7 cellular contexts compared by ENCODE assay signal in the genomic region with DNA sequence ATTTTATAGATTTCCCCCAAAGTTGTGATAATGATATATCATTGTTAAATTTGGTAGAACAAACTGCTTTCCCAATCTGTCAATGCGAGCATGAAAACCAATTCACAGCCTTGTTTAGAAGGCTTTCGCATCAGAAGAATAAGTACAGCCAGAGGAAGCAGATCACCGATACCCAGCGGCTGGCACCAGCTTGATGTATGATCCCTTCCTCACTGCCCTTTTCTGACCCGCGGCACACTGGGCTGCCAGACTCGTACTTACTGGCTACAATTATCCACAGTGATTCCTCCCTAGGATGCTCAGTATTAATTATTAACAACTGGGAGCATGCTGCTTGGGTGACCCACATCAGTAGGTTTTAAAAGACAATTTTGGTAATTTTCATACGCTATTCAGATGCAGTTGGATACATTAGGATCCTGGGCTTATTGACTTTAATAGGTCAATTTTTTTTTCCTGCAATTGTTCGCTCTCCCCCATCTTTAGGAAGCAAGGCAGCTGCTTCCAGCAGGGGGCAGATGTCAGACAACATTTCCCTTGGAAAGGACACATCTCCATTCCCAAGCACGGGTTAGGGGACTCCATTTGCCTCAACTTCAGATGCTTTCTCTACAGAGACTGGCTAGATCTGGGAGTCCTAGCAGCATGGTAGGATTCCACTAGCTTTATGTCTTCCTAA.
DNase-seq lines count a peak whose midpoint lies in the region; ATAC-seq and TF ChIP-seq lines count a peak whose summit lies in the region.

No MANE protein-coding gene starts in this region.

- intact Hi-C loops in psoas muscle (cut with DNase I): loop anchor here in 1 of 2 donors (5.0 kb wide), 1 partner anchor 168 kb away; no protein-coding TSS in a partner anchor
- intact Hi-C loops in CD8-positive, alpha-beta T cell (cut with DNase I, micrococcal nuclease): no loop called here

- H3K27me3 ChIP-seq in endodermal cell (ENCODE audit: control insufficient read depth, insufficient read depth, low read length, poor library complexity, severe bottlenecking) (no peaks in the 10 kb centered on the region), psoas muscle (ENCODE audit: insufficient read depth in 3 of 3, low read length in 2 of 3) (no peaks in the 10 kb centered on the region)
- H3K27me3 ChIP-seq in CD8-positive, alpha-beta T cell (ENCODE audit: insufficient read depth, low read length): no peaks in the 10 kb centered on the region

- no peaks in the 10 kb centered on the region for H3K9me3 Mint-ChIP-seq in endodermal cell
- no peaks in the 10 kb centered on the region for H3K9me3 Mint-ChIP-seq in CD8-positive, alpha-beta T cell

- H3K4me3 Mint-ChIP-seq in endodermal cell: no peak overlapping the region
- H3K4me3 Mint-ChIP-seq in CD8-positive, alpha-beta T cell: no peak overlapping the region

- H3K27ac ChIP-seq in endodermal cell (ENCODE audit: low read depth, low read length): no peak overlapping the region
- no peak overlapping the region for H3K27ac ChIP-seq in psoas muscle
- no peak overlapping the region for H3K27ac ChIP-seq in CD8-positive, alpha-beta T cell (ENCODE audit: low read depth, low read length)

- H3K4me1 Mint-ChIP-seq in endodermal cell: peaks cover 25% of the 10 kb centered on the region
- H3K4me1 Mint-ChIP-seq in CD8-positive, alpha-beta T cell (ENCODE audit: low read depth): no peaks in the 10 kb centered on the region

- H3K36me3 ChIP-seq in endodermal cell (ENCODE audit: control insufficient read depth, insufficient read depth, low read length): no peaks in the 10 kb centered on the region
- no peaks in the 10 kb centered on the region for H3K36me3 ChIP-seq in psoas muscle (ENCODE audit: insufficient read depth in 1 of 2, low read depth in 1 of 2)
- H3K36me3 ChIP-seq in CD8-positive, alpha-beta T cell (ENCODE audit: insufficient read depth, low read length): no peaks in the 10 kb centered on the region

- POLR2A ChIA-PET in CD8-positive, alpha-beta T cell (lab: Charles Lee): no interaction called here

- no peaks in the 10 kb centered on the region for H3K36me3 Mint-ChIP-seq in endodermal cell (ENCODE audit: low read depth)
- no peaks in the 10 kb centered on the region for H3K36me3 Mint-ChIP-seq in CD8-positive, alpha-beta T cell

- 84 to 88% methylated on average over 8 to 10 of the region's 10 CpGs for WGBS in endodermal cell (ENCODE audit: insufficient coverage in 1 of 2, insufficient read length in 1 of 2), 2 experiments
- 58 to 68% (median 58%) methylated on average over 10 of the region's 10 CpGs for WGBS in psoas muscle, 3 donors

- H3K4me3 ChIP-seq in endodermal cell (ENCODE audit: low read length): no peak overlapping the region
- no peak overlapping the region for H3K4me3 ChIP-seq in psoas muscle
- H3K4me3 ChIP-seq in CD8-positive, alpha-beta T cell (ENCODE audit: low read depth, low read length): no peak overlapping the region

- CTCF ChIA-PET in CD8-positive, alpha-beta T cell (lab: Charles Lee): no interaction called here

- H3K9me3 ChIP-seq in endodermal cell (ENCODE audit: control insufficient read depth, low read length): no peaks in the 10 kb centered on the region
- no peaks in the 10 kb centered on the region for H3K9me3 ChIP-seq in psoas muscle
- H3K9me3 ChIP-seq in CD8-positive, alpha-beta T cell (ENCODE audit: low read length): peaks cover 3% of the 10 kb centered on the region

- no peak overlapping the region for H3K9ac ChIP-seq in endodermal cell (ENCODE audit: extremely low read depth, low read length, poor library complexity, severe bottlenecking)

- ATAC-seq in psoas muscle (no peak), GM18907 (IDR thresholded peaks at IDR 0.05; ENCODE audit: unreplicated experiment) (no peak)
- no peak for ATAC-seq in CD8-positive, alpha-beta T cell

- H3K27ac Mint-ChIP-seq in endodermal cell: no peak overlapping the region
- H3K27ac Mint-ChIP-seq in CD8-positive, alpha-beta T cell: no peak overlapping the region

- TF ChIP-seq CTCF in endodermal cell (conservative IDR thresholded peaks at IDR 0.05) (peak; percentile 89), psoas muscle (IDR thresholded peaks at IDR 0.05) (peak; percentile 56)
- no peak for TF ChIP-seq CTCF in CD8-positive, alpha-beta T cell (IDR thresholded peaks at IDR 0.05)

- no peaks in the 10 kb centered on the region for H3K27me3 Mint-ChIP-seq in endodermal cell (ENCODE audit: insufficient read depth)
- no peaks in the 10 kb centered on the region for H3K27me3 Mint-ChIP-seq in CD8-positive, alpha-beta T cell (ENCODE audit: low read depth)

- H3K4me1 ChIP-seq in endodermal cell (ENCODE audit: control insufficient read depth, insufficient read depth, low read length) (no peaks in the 10 kb centered on the region), psoas muscle (peaks cover 6% of the 10 kb centered on the region)
- no peaks in the 10 kb centered on the region for H3K4me1 ChIP-seq in CD8-positive, alpha-beta T cell (ENCODE audit: insufficient read depth, low read length)

- DNase-seq in GM03348 (ENCODE audit: low spot score) (peak; percentile 31), NCI-H1694 (lab: John Stamatoyannopoulos, UW) (peak; percentile 67), endodermal cell (peak; percentile 88), psoas muscle (peak in 1 of 2 donors; percentile 18), cerebellar nuclear complex (lab: John Stamatoyannopoulos, UW) (no peak)
- DNase-seq in CD8-positive, alpha-beta T cell: no peak

Comparison
In these comparisons a context has a peak if more than half of its experiments do, and no peak if none do; other contexts are left out.
1. DNase-seq: peak in GM03348 (single experiment), NCI-H1694 (single experiment) and endodermal cell (single experiment); none in cerebellar nuclear complex (0 of 2) and CD8-positive, alpha-beta T cell (0 of 7).